24 cellular contexts compared by ENCODE assay signal in genomic region chr15:64583983-64584382, GRCh38.
DNase-seq lines count a peak whose midpoint lies in the region; ATAC-seq lines count a peak whose summit lies in the region.
"Had no signal": no experiment of that assay in that cellular context is flagged by ENCODE, and none has a peak within 500 bp of the region (broad histone marks: within the 10 kb centered on the region; RNA-seq: fewer than 3 reads in every experiment).

No MANE protein-coding gene starts in this region.

- peaks cover 13% of the 10 kb centered on the region for H3K9me3 Mint-ChIP-seq in activated CD8-positive, alpha-beta memory T cell treated with anti-CD3 and anti-CD28 coated beads, Interleukin-2, amount 10 ng/mL, durations not matched to agents 7 days and 5 days (ENCODE audit: low read depth)
- H3K9me3 Mint-ChIP-seq in CD8-positive, alpha-beta memory T cell, result peaks cover 0 to 11% (median 4%) of the 10 kb centered on the region in 5 donors
- no peaks in the 10 kb centered on the region for H3K9me3 Mint-ChIP-seq in activated T-helper 17 cell treated with anti-CD3 and anti-CD28 coated beads, Interleukin-2, amount 50 U/mL, for 72 hours
- peaks cover 0 to 15% (median 7%) of the 10 kb centered on the region in 11 donors for H3K9me3 Mint-ChIP-seq in naive thymus-derived CD4-positive, alpha-beta T cell

- H3K4me3 ChIP-seq in CD8-positive, alpha-beta memory T cell (ENCODE audit: low read length), result peak overlapping the region; percentile 34
- no peak overlapping the region for H3K4me3 ChIP-seq in naive thymus-derived CD4-positive, alpha-beta T cell (ENCODE audit: low read length)
- H3K4me3 ChIP-seq: GM23338, PC-9, upper lobe of right lung had no signal

- peaks cover 21% of the 10 kb centered on the region for H3K4me1 Mint-ChIP-seq in activated CD8-positive, alpha-beta memory T cell treated with anti-CD3 and anti-CD28 coated beads, Interleukin-2, amount 10 ng/mL, durations not matched to agents 7 days and 5 days
- H3K4me1 Mint-ChIP-seq in CD8-positive, alpha-beta memory T cell, result peaks cover 37 to 59% (median 46%) of the 10 kb centered on the region in 3 donors
- H3K4me1 Mint-ChIP-seq in activated T-helper 17 cell treated with anti-CD3 and anti-CD28 coated beads, Interleukin-2, amount 50 U/mL, for 72 hours, result peaks cover 25% of the 10 kb centered on the region
- peaks cover 48 to 88% (median 71%) of the 10 kb centered on the region in 7 donors for H3K4me1 Mint-ChIP-seq in naive thymus-derived CD4-positive, alpha-beta T cell

- no peak for DNase-seq in activated CD8-positive, alpha-beta memory T cell treated with anti-CD3 and anti-CD28 coated beads, Interleukin-2, amount 10 ng/mL, durations not matched to agents 7 days and 5 days
- no peak for DNase-seq in activated CD8-positive, alpha-beta memory T cell treated with anti-CD3 and anti-CD28 coated beads for 24 hours
- no peak for DNase-seq in CD8-positive, alpha-beta memory T cell
- DNase-seq in naive thymus-derived CD4-positive, alpha-beta T cell, result no peak
- DNase-seq in dermis blood vessel endothelial cell (no peak), HCEC 1CT (no peak)
- DNase-seq: BE2C; Calu3; DND-41; effector CD4-positive, alpha-beta T cell; foreskin fibroblast; left cardiac atrium; mesenchymal stem cell; NCI-H146; NCI-H510A; PC-9; SHP77; stimulated activated CD8-positive, alpha-beta memory T cell treated with anti-CD3 and anti-CD28 coated beads, Interleukin-4, amount 100 ng/mL, for 48 hours; upper lobe of right lung had no signal

- H3K27me3 ChIP-seq in CD8-positive, alpha-beta memory T cell (ENCODE audit: insufficient read depth, low read length, poor library complexity, severe bottlenecking), result no peaks in the 10 kb centered on the region
- H3K27me3 ChIP-seq in naive thymus-derived CD4-positive, alpha-beta T cell (ENCODE audit: control insufficient read depth in 2 of 2, insufficient read depth in 2 of 2, low read length in 2 of 2), result no peaks in the 10 kb centered on the region
- H3K27me3 ChIP-seq: BE2C, upper lobe of right lung had no signal

- intact Hi-C loops in naive thymus-derived CD4-positive, alpha-beta T cell (cut with micrococcal nuclease), result loop anchor here (1.0 to 5.0 kb wide), 5 partner anchors 12 to 157 kb away; partner anchors contain the start of gene ZNF609 (in 1 of the 2)

- no peaks in the 10 kb centered on the region for H3K27me3 Mint-ChIP-seq in activated CD8-positive, alpha-beta memory T cell treated with anti-CD3 and anti-CD28 coated beads, Interleukin-2, amount 10 ng/mL, durations not matched to agents 7 days and 5 days
- no peaks in the 10 kb centered on the region for H3K27me3 Mint-ChIP-seq in CD8-positive, alpha-beta memory T cell
- H3K27me3 Mint-ChIP-seq in activated T-helper 17 cell treated with anti-CD3 and anti-CD28 coated beads, Interleukin-2, amount 50 U/mL, for 72 hours, result no peaks in the 10 kb centered on the region
- H3K27me3 Mint-ChIP-seq in naive thymus-derived CD4-positive, alpha-beta T cell, result no peaks in the 10 kb centered on the region
- H3K27me3 Mint-ChIP-seq: brain had no signal

- no peaks in the 10 kb centered on the region for H3K9me3 ChIP-seq in CD8-positive, alpha-beta memory T cell (ENCODE audit: low read length)
- no peaks in the 10 kb centered on the region for H3K9me3 ChIP-seq in naive thymus-derived CD4-positive, alpha-beta T cell (ENCODE audit: control insufficient read depth in 2 of 3, low read length in 3 of 3)
- H3K9me3 ChIP-seq: BE2C, upper lobe of right lung had no signal

- H3K36me3 Mint-ChIP-seq in activated CD8-positive, alpha-beta memory T cell treated with anti-CD3 and anti-CD28 coated beads, Interleukin-2, amount 10 ng/mL, durations not matched to agents 7 days and 5 days, result peaks cover 26% of the 10 kb centered on the region
- peaks cover 6 to 9% (median 8%) of the 10 kb centered on the region in 3 donors for H3K36me3 Mint-ChIP-seq in CD8-positive, alpha-beta memory T cell
- no peaks in the 10 kb centered on the region for H3K36me3 Mint-ChIP-seq in activated T-helper 17 cell treated with anti-CD3 and anti-CD28 coated beads, Interleukin-2, amount 50 U/mL, for 72 hours (ENCODE audit: low read depth)
- peaks cover 0 to 38% (median 11%) of the 10 kb centered on the region in 5 donors for H3K36me3 Mint-ChIP-seq in naive thymus-derived CD4-positive, alpha-beta T cell

- no peak for ATAC-seq in activated CD8-positive, alpha-beta memory T cell treated with anti-CD3 and anti-CD28 coated beads, Interleukin-2, amount 10 ng/mL, durations not matched to agents 7 days and 5 days
- ATAC-seq in activated T-helper 17 cell treated with anti-CD3 and anti-CD28 coated beads, Interleukin-2, amount 50 U/mL, for 72 hours (replicated peaks), result peak; percentile 51
- ATAC-seq in naive thymus-derived CD4-positive, alpha-beta T cell, result peak; percentile 32
- no peak for ATAC-seq in GM18867 (IDR thresholded peaks at IDR 0.05; ENCODE audit: unreplicated experiment)
- ATAC-seq: GM23338, left cardiac atrium, upper lobe of right lung had no signal

- POLR2A ChIA-PET in CD8-positive, alpha-beta memory T cell (lab: Charles Lee), result no interaction called here
- POLR2A ChIA-PET in naive thymus-derived CD4-positive, alpha-beta T cell (lab: Charles Lee), result interaction anchor here (1.4 to 4.2 kb wide), 2 partner anchors 12 to 18 kb away, joined by 3 to 25 read pairs; no protein-coding TSS in a partner anchor

- H3K4me3 Mint-ChIP-seq in activated CD8-positive, alpha-beta memory T cell treated with anti-CD3 and anti-CD28 coated beads, Interleukin-2, amount 10 ng/mL, durations not matched to agents 7 days and 5 days, result no peak overlapping the region
- H3K4me3 Mint-ChIP-seq in CD8-positive, alpha-beta memory T cell, result peak overlapping the region in 4 of 7 donors; percentile 12 to 52 (median 42)
- peak overlapping the region; percentile 74 for H3K4me3 Mint-ChIP-seq in activated T-helper 17 cell treated with anti-CD3 and anti-CD28 coated beads, Interleukin-2, amount 50 U/mL, for 72 hours
- H3K4me3 Mint-ChIP-seq in naive thymus-derived CD4-positive, alpha-beta T cell, result peak overlapping the region; percentile 72 to 91 (median 84)
- H3K4me3 Mint-ChIP-seq: brain, GM23338 had no signal

- H3K36me3 ChIP-seq in CD8-positive, alpha-beta memory T cell (ENCODE audit: insufficient read depth, low read length), result no peaks in the 10 kb centered on the region
- no peaks in the 10 kb centered on the region for H3K36me3 ChIP-seq in naive thymus-derived CD4-positive, alpha-beta T cell (ENCODE audit: control insufficient read depth in 2 of 3, insufficient read depth in 3 of 3, low read length in 3 of 3)
- H3K36me3 ChIP-seq: BE2C, upper lobe of right lung had no signal

- peaks cover 44% of the 10 kb centered on the region for H3K4me1 ChIP-seq in CD8-positive, alpha-beta memory T cell (ENCODE audit: insufficient read depth, low read length)
- peaks cover 4 to 42% of the 10 kb centered on the region in 2 donors for H3K4me1 ChIP-seq in naive thymus-derived CD4-positive, alpha-beta T cell (ENCODE audit: control insufficient read depth in 2 of 2, insufficient read depth in 2 of 2, low read length in 2 of 2)

- CTCF ChIA-PET in activated CD8-positive, alpha-beta memory T cell treated with anti-CD3 and anti-CD28 coated beads, Interleukin-2, amount 10 ng/mL, durations not matched to agents 7 days and 5 days (lab: Charles Lee), result no interaction called here
- CTCF ChIA-PET in CD8-positive, alpha-beta memory T cell (lab: Charles Lee), result no interaction called here
- CTCF ChIA-PET in naive thymus-derived CD4-positive, alpha-beta T cell (lab: Charles Lee), result no interaction called here

- no peak overlapping the region for H3K27ac ChIP-seq in CD8-positive, alpha-beta memory T cell (ENCODE audit: low read depth, low read length)
- peak overlapping the region; percentile 60 for H3K27ac ChIP-seq in naive thymus-derived CD4-positive, alpha-beta T cell (ENCODE audit: low read depth, low read length)
- H3K27ac ChIP-seq: KMS-11, PC-9, upper lobe of right lung had no signal

- peak overlapping the region; percentile 64 for H3K27ac Mint-ChIP-seq in activated CD8-positive, alpha-beta memory T cell treated with anti-CD3 and anti-CD28 coated beads, Interleukin-2, amount 10 ng/mL, durations not matched to agents 7 days and 5 days
- H3K27ac Mint-ChIP-seq in CD8-positive, alpha-beta memory T cell, result peak overlapping the region in 5 of 8 donors; percentile 53 to 91 (median 79)
- H3K27ac Mint-ChIP-seq in activated T-helper 17 cell treated with anti-CD3 and anti-CD28 coated beads, Interleukin-2, amount 50 U/mL, for 72 hours, result peak overlapping the region; percentile 80
- peak overlapping the region; percentile 83 to 96 (median 93) for H3K27ac Mint-ChIP-seq in naive thymus-derived CD4-positive, alpha-beta T cell
- H3K27ac Mint-ChIP-seq: GM23338 had no signal

Comparison
In these comparisons a context has a peak if more than half of its experiments do, and no peak if none do; other contexts are left out.
1. ATAC-seq: peak in activated T-helper 17 cell treated with anti-CD3 and anti-CD28 coated beads, Interleukin-2, amount 50 U/mL, for 72 hours (single experiment) and naive thymus-derived CD4-positive, alpha-beta T cell (single experiment); none in activated CD8-positive, alpha-beta memory T cell treated with anti-CD3 and anti-CD28 coated beads, Interleukin-2, amount 10 ng/mL, durations not matched to agents 7 days and 5 days (single experiment) and GM18867 (single experiment).
2. Peak in every context shown above with its lines, with median percentiles within 50 percentile points of each other: H3K27ac Mint-ChIP-seq.